11 cellular contexts compared by ENCODE assay signal in the genomic region with DNA sequence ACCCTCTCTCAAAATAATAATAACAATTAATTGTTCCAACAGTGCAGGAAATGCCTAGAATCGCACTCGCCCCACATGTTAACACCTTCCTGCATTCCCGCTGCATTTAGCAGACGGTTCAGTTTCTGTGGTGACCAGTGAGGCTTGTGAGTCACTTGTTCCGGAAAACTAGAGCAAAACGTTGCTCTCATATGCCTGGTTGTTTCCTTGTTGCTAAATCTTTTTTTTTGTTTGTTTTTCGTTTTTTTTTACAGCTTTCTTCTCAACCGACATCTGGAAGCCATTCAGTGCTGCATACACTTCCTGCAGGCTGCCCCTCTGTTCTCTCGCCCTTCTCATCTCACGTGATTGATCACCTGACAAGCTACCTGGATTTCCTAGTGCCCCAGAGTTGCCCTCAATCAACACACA. TPM values are rescaled to one million over a fixed set of nuclear protein-coding genes. Genes with fewer than 3 reads are reported as not detected.
DNase-seq lines count a peak whose midpoint lies in the region; ATAC-seq and TF ChIP-seq lines count a peak whose summit lies in the region.
"Had no signal": no experiment of that assay in that cellular context is flagged by ENCODE, and none has a peak within 500 bp of the region (broad histone marks: within the 10 kb centered on the region; RNA-seq: fewer than 3 reads in every experiment).

No MANE protein-coding gene starts in this region.

- peaks cover 2 to 10% (median 4%) of the 10 kb centered on the region in 4 donors for H3K4me1 ChIP-seq in liver (ENCODE audit: control insufficient read depth in 4 of 4, insufficient read depth in 4 of 4, low read length in 3 of 4)

- no peak overlapping the region for H3K9ac ChIP-seq in liver (ENCODE audit: low read depth in 1 of 2, low read length in 2 of 2)

- in situ Hi-C loops in brain microvascular endothelial cell (cut with HindIII; ENCODE audit: low pct_ligation_motif_present, low sequenced_read_pairs), result no loop called here

- no peaks in the 10 kb centered on the region for H3K36me3 Mint-ChIP-seq in WTC11

- no peaks in the 10 kb centered on the region for H3K4me1 Mint-ChIP-seq in WTC11

- no peak overlapping the region for H3K27ac Mint-ChIP-seq in WTC11

- TF ChIP-seq CTCF in BJ (IDR thresholded peaks at IDR 0.05; ENCODE audit: insufficient read depth, low read depth, low read length) (no peak), brain microvascular endothelial cell (IDR thresholded peaks at IDR 0.05; ENCODE audit: low read depth, low read length, missing control alignments) (no peak), liver (IDR thresholded peaks at IDR 0.05; ENCODE audit: low read depth, low read length, missing input control) (no peak), WERI-Rb-1 (IDR thresholded peaks at IDR 0.05; ENCODE audit: low read depth, low read length) (no peak), WTC11 (IDR thresholded peaks at IDR 0.05) (no peak)

- DNase-seq in BJ (ENCODE audit: low read depth), result peak; percentile 68
- peak; percentile 89 for DNase-seq in M059J (ENCODE audit: low read depth)
- DNase-seq in brain microvascular endothelial cell, result peak; percentile 35
- DNase-seq in WERI-Rb-1, result no peak
- DNase-seq in WTC11 (ENCODE audit: low spot score), result no peak
- DNase-seq: activated CD4-positive, CD25-positive, alpha-beta regulatory T cell treated with anti-CD3 and anti-CD28 coated beads, Interleukin-2, amount 50 U/mL, for 72 hours; NCI-H446 treated with DMSO at 0.1 percent for 48 hours had no signal

- peaks cover 3% of the 10 kb centered on the region for H3K9me3 Mint-ChIP-seq in WTC11

- no peaks in the 10 kb centered on the region for H3K36me3 ChIP-seq in BJ (ENCODE audit: control insufficient read depth, insufficient read depth, low read length)
- no peaks in the 10 kb centered on the region for H3K36me3 ChIP-seq in brain microvascular endothelial cell (replicated peaks)
- no peaks in the 10 kb centered on the region for H3K36me3 ChIP-seq in liver (ENCODE audit: control insufficient read depth in 4 of 4, insufficient read depth in 3 of 4, low read depth in 1 of 4, low read length in 3 of 4)
- H3K36me3 ChIP-seq in WERI-Rb-1, result no peaks in the 10 kb centered on the region

- H3K27me3 Mint-ChIP-seq in WTC11 (ENCODE audit: low read depth), result no peaks in the 10 kb centered on the region; the same call in 1 of the 2 replicates

- H3K27me3 ChIP-seq in BJ (ENCODE audit: control insufficient read depth, insufficient read depth, low read length) (no peaks in the 10 kb centered on the region; the same call in 1 of the 2 replicates), brain microvascular endothelial cell (replicated peaks) (no peaks in the 10 kb centered on the region), liver (ENCODE audit: control insufficient read depth in 4 of 4, insufficient read depth in 4 of 4, low read length in 3 of 4) (no peaks in the 10 kb centered on the region), WERI-Rb-1 (ENCODE audit: insufficient read depth, low read depth, severe bottlenecking) (no peaks in the 10 kb centered on the region)

- 52% methylated on average over 10 of the region's 10 CpGs for WGBS in liver

- TF ChIP-seq RAD21 in liver (IDR thresholded peaks at IDR 0.05), result no peak

- H3K27ac ChIP-seq in brain microvascular endothelial cell (no peak overlapping the region), liver (ENCODE audit: low read depth in 1 of 2, low read length in 2 of 2) (peak overlapping the region in 1 of 2 donors; percentile 27), WERI-Rb-1 (no peak overlapping the region)

- CTCF ChIA-PET in BJ (lab: Yijun Ruan, JAX), result interaction anchor here (0.5 to 1.1 kb wide), 4 partner anchors 23 to 213 kb away, joined by 3 to 5 read pairs (median 3); no protein-coding TSS in a partner anchor
- CTCF ChIA-PET in WTC11 (lab: Charles Lee), result no interaction called here

- H3K4me3 ChIP-seq in BJ (ENCODE audit: low read depth, low read length) (no peak overlapping the region), brain microvascular endothelial cell (ENCODE audit: low read depth, low read length) (no peak overlapping the region), liver (ENCODE audit: low read depth in 1 of 3, low read length in 3 of 3) (no peak overlapping the region), WERI-Rb-1 (ENCODE audit: low read depth, low read length) (no peak overlapping the region)

- ATAC-seq in HG03457 (IDR thresholded peaks at IDR 0.05; ENCODE audit: unreplicated experiment) (no peak), WTC11 (no peak), HG02642 (IDR thresholded peaks at IDR 0.05; ENCODE audit: poor library complexity, unreplicated experiment) (no peak)

- POLR2A ChIA-PET in BJ (lab: Charles Lee) (no interaction called here), WTC11 (lab: Charles Lee) (no interaction called here)

- H3K4me3 Mint-ChIP-seq in WTC11, result no peak overlapping the region

- H3K9me3 ChIP-seq in liver (ENCODE audit: control insufficient read depth in 4 of 4, low read length in 3 of 4), result no peaks in the 10 kb centered on the region
- no peaks in the 10 kb centered on the region for H3K9me3 ChIP-seq in WERI-Rb-1 (ENCODE audit: severe bottlenecking)

TF ChIP-seq in liver, 16 proteins besides CTCF, POLR2A, EP300 and RAD21 (continues in another document):
- no peak for TF ChIP-seq FOXA1 (IDR thresholded peaks at IDR 0.05)
- peak in 1 of 2 donors; percentile 29 for TF ChIP-seq HNF4A (conservative IDR thresholded peaks at IDR 0.05)
- peak in 1 of 2 donors; percentile 78 for TF ChIP-seq JUND (IDR thresholded peaks at IDR 0.05)
- TF ChIP-seq, protein P1, sequence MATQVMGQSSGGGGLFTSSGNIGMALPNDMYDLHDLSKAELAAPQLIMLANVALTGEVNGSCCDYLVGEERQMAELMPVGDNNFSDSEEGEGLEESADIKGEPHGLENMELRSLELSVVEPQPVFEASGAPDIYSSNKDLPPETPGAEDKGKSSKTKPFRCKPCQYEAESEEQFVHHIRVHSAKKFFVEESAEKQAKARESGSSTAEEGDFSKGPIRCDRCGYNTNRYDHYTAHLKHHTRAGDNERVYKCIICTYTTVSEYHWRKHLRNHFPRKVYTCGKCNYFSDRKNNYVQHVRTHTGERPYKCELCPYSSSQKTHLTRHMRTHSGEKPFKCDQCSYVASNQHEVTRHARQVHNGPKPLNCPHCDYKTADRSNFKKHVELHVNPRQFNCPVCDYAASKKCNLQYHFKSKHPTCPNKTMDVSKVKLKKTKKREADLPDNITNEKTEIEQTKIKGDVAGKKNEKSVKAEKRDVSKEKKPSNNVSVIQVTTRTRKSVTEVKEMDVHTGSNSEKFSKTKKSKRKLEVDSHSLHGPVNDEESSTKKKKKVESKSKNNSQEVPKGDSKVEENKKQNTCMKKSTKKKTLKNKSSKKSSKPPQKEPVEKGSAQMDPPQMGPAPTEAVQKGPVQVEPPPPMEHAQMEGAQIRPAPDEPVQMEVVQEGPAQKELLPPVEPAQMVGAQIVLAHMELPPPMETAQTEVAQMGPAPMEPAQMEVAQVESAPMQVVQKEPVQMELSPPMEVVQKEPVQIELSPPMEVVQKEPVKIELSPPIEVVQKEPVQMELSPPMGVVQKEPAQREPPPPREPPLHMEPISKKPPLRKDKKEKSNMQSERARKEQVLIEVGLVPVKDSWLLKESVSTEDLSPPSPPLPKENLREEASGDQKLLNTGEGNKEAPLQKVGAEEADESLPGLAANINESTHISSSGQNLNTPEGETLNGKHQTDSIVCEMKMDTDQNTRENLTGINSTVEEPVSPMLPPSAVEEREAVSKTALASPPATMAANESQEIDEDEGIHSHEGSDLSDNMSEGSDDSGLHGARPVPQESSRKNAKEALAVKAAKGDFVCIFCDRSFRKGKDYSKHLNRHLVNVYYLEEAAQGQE (IDR thresholded peaks at IDR 0.05), result no peak
- TF ChIP-seq, protein P2, sequence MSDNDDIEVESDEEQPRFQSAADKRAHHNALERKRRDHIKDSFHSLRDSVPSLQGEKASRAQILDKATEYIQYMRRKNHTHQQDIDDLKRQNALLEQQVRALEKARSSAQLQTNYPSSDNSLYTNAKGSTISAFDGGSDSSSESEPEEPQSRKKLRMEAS (IDR thresholded peaks at IDR 0.05), result peak; percentile 61

TF ChIP-seq in WTC11, 78 proteins besides CTCF, POLR2A, EP300 and RAD21 (continues in another document):
- TF ChIP-seq, protein P3, sequence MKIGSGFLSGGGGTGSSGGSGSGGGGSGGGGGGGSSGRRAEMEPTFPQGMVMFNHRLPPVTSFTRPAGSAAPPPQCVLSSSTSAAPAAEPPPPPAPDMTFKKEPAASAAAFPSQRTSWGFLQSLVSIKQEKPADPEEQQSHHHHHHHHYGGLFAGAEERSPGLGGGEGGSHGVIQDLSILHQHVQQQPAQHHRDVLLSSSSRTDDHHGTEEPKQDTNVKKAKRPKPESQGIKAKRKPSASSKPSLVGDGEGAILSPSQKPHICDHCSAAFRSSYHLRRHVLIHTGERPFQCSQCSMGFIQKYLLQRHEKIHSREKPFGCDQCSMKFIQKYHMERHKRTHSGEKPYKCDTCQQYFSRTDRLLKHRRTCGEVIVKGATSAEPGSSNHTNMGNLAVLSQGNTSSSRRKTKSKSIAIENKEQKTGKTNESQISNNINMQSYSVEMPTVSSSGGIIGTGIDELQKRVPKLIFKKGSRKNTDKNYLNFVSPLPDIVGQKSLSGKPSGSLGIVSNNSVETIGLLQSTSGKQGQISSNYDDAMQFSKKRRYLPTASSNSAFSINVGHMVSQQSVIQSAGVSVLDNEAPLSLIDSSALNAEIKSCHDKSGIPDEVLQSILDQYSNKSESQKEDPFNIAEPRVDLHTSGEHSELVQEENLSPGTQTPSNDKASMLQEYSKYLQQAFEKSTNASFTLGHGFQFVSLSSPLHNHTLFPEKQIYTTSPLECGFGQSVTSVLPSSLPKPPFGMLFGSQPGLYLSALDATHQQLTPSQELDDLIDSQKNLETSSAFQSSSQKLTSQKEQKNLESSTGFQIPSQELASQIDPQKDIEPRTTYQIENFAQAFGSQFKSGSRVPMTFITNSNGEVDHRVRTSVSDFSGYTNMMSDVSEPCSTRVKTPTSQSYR (CRISPR knock-in tag; IDR thresholded peaks at IDR 0.05), result no peak
- no peak for TF ChIP-seq RORB (CRISPR knock-in tag; IDR thresholded peaks at IDR 0.05)

RNA-seq across cellular contexts. Expression of a gene that starts 56.9 kb away (rescaled TPM):
- not detected in 2 replicates for polyA plus RNA-seq in BJ (2011; rRNA removed)
- polyA minus RNA-seq in BJ (2011; rRNA and poly(A)+ RNA removed), result not detected in 2 replicates
- 2.3 and 5.5 TPM in 2 replicates for total RNA-seq in M059J (2014; rRNA removed; shearing (Covaris generic))
- 10 to 100 TPM in 1 of 2 donors, under 1 TPM in 1; 0.14 to 32.0 TPM for total RNA-seq in liver
- polyA plus RNA-seq in liver, result 10 to 100 TPM in 1 of 2 donors, 1 to 10 TPM in 1; 4.6 to 18.2 TPM
- 8.5 to 10.4 TPM (median 8.9 TPM) in 3 replicates for total RNA-seq in WTC11 (2021)
- polyA plus RNA-seq: neural cell had no signal

Comparison
In these comparisons a context has a peak if more than half of its experiments do, and no peak if none do; other contexts are left out.
1. DNase-seq: peak in BJ (single experiment), M059J (single experiment) and brain microvascular endothelial cell (single experiment); none in WERI-Rb-1 (single experiment) and WTC11 (single experiment).